18 cellular contexts compared by ENCODE assay signal in the genomic region with DNA sequence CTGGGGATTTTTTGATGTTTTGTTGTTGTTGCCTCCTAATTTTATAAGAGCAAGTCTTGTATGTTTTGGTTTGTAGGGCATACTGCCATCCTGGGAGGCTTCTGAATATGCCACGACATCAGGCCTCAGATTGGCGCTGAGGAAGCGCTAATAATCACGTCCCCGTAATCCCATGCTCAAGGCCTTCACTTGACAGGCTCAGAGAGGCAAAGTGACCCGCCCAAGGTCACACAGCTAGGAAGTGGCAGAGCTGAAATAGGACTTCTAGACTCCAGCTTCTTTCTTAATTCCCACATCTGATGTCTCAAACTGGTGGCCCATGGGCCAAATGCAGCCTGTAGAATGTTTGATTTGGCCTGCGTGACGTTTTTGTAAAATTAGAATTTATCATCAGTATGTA.
DNase-seq lines count a peak whose midpoint lies in the region; ATAC-seq, FAIRE-seq and TF ChIP-seq lines count a peak whose summit lies in the region.
"Had no signal": no experiment of that assay in that cellular context is flagged by ENCODE, and none has a peak within 500 bp of the region (broad histone marks: within the 10 kb centered on the region; RNA-seq: fewer than 3 reads in every experiment).

No MANE protein-coding gene starts in this region.

- no peak overlapping the region for H4K91ac ChIP-seq in trophoblast cell (ENCODE audit: low read depth, low read length)

- H3K79me1 ChIP-seq in trophoblast cell (ENCODE audit: low read length) = peaks cover 4% of the 10 kb centered on the region

- no peak for ATAC-seq in natural killer cell treated with Interleukin-12 subunit alpha and Interleukin-12 subunit beta and Interleukin-15 and Interleukin-18, amount 100 ng/mL, for 72 hours
- ATAC-seq in natural killer cell (no peak), K562 (no peak), GM21717 (IDR thresholded peaks at IDR 0.05; ENCODE audit: unreplicated experiment) (no peak), GM21447 (IDR thresholded peaks at IDR 0.05; ENCODE audit: unreplicated experiment) (no peak)

- no TSS peak for BruUV-seq in K562 (replicated peaks; lab: Mats Ljungman, UMichigan)

- H3K4me3 Mint-ChIP-seq in natural killer cell treated with Interleukin-12 subunit alpha and Interleukin-12 subunit beta and Interleukin-15 and Interleukin-18, amount 100 ng/mL, for 72 hours = no peak overlapping the region
- no peak overlapping the region for H3K4me3 Mint-ChIP-seq in natural killer cell
- H3K4me3 Mint-ChIP-seq: CD4-positive, CD25-positive, alpha-beta regulatory T cell; IgD-negative memory B cell had no signal

- peak overlapping the region; percentile 29 to 69 for H3K27ac Mint-ChIP-seq in natural killer cell treated with Interleukin-12 subunit alpha and Interleukin-12 subunit beta and Interleukin-15 and Interleukin-18, amount 100 ng/mL, for 72 hours
- no peak overlapping the region for H3K27ac Mint-ChIP-seq in natural killer cell
- H3K27ac Mint-ChIP-seq: IgD-negative memory B cell had no signal

- H3K4me3 ChIP-seq in K562 (no peak overlapping the region), trophoblast cell (ENCODE audit: low read depth, low read length) (no peak overlapping the region)

- H3K9me3 ChIP-seq in K562 (replicated peaks; ENCODE audit: control insufficient read depth, insufficient read depth, low read depth, low read length) = no peaks in the 10 kb centered on the region
- no peaks in the 10 kb centered on the region for H3K9me3 ChIP-seq in trophoblast cell (ENCODE audit: insufficient read depth, low read depth, low read length)
- H3K9me3 ChIP-seq: BE2C had no signal

- no peaks in the 10 kb centered on the region for H3K9me1 ChIP-seq in K562 (ENCODE audit: control insufficient read depth, insufficient read depth, low read length)

- H3K9ac ChIP-seq in K562 (ENCODE audit: insufficient read depth in 1 of 2, low read depth in 2 of 2, low read length in 2 of 2) = no peak overlapping the region
- no peak overlapping the region for H3K9ac ChIP-seq in trophoblast cell (ENCODE audit: low read length)

- peak overlapping the region; percentile 12 for H2BK120ac ChIP-seq in trophoblast cell (ENCODE audit: insufficient read depth, low read length, poor library complexity)

- H3K23ac ChIP-seq in trophoblast cell (ENCODE audit: low read length) = no peak overlapping the region

- TF ChIP-seq CTCF in natural killer cell (IDR thresholded peaks at IDR 0.05) (no peak), K562 (IDR thresholded peaks at IDR 0.05 in 2 of 3, conservative IDR thresholded peaks at IDR 0.05 in 1 of 3; ENCODE audit: insufficient read depth in 2 of 3, low read depth in 1 of 3, low read length in 3 of 3) (no peak)

- in situ Hi-C loops in K562 (cut with MboI) = no loop called here

- H3K4me1 ChIP-seq in K562 (replicated peaks in 1 of 2; ENCODE audit: control insufficient read depth in 2 of 2, insufficient read depth in 2 of 2, low read length in 2 of 2) (peaks cover 34 to 45% of the 10 kb centered on the region in 2 experiments), trophoblast cell (ENCODE audit: control insufficient read depth in 1 of 2, insufficient read depth in 2 of 2, low read length in 2 of 2) (peaks cover 11 to 15% of the 10 kb centered on the region in 2 experiments)

- H3K27me3 Mint-ChIP-seq in natural killer cell treated with Interleukin-12 subunit alpha and Interleukin-12 subunit beta and Interleukin-15 and Interleukin-18, amount 100 ng/mL, for 72 hours = peaks cover under 1 to 9% of the 10 kb centered on the region in 2 donors
- H3K27me3 Mint-ChIP-seq in natural killer cell (ENCODE audit: low read depth in 2 of 2) = peaks cover 23 to 32% of the 10 kb centered on the region in 2 donors

- H4K12ac ChIP-seq in trophoblast cell (ENCODE audit: low read depth, low read length) = no peak overlapping the region

- no peak overlapping the region for H3K18ac ChIP-seq in trophoblast cell (ENCODE audit: low read length)

- FAIRE-seq in K562 (lab: Jason Lieb, UNC) = no peak
- FAIRE-seq: A204.1, H54 had no signal

- no peak overlapping the region for H2AFZ ChIP-seq in K562 (ENCODE audit: low read depth, low read length)
- H2AFZ ChIP-seq in trophoblast cell (ENCODE audit: insufficient read depth, low read length, poor library complexity) = no peak overlapping the region

- intact Hi-C loops in natural killer cell (cut with micrococcal nuclease) = no loop called here
- intact Hi-C loops in K562 (cut with micrococcal nuclease) = no loop called here

- H4K8ac ChIP-seq in trophoblast cell (ENCODE audit: low read depth, low read length) = no peak overlapping the region

- no peak for DNase-seq in natural killer cell treated with Interleukin-12 subunit alpha and Interleukin-12 subunit beta and Interleukin-15 and Interleukin-18, amount 100 ng/mL, for 72 hours (ENCODE audit: low spot score)
- no peak for DNase-seq in natural killer cell
- DNase-seq in K562 (ENCODE audit: extremely low read depth in 1 of 4, low spot score in 3 of 4) = no peak
- no peak for DNase-seq in trophoblast cell
- no peak for DNase-seq in NOMO-1 (lab: John Stamatoyannopoulos, UW; ENCODE audit: unreplicated experiment in 2 of 2)
- DNase-seq: BE2C; CD4-positive, CD25-positive, alpha-beta regulatory T cell; Karpas-422; NCI-H1694 treated with DMSO at 0.1 percent for 48 hours; NCI-H2081 treated with DMSO at 0.1 percent for 48 hours; NCI-H2171 treated with DMSO at 0.1 percent for 48 hours; OCI-M1; SHP77 had no signal

- 72% methylated on average over 8 of the region's 8 CpGs for WGBS in K562 (ENCODE audit: insufficient coverage, low coverage, missing lambda C conversion rate)
- no CpG with 5 or more reads among the region's 8 CpGs for WGBS in trophoblast cell (ENCODE audit: extremely low coverage, insufficient coverage, insufficient read length)

- CTCF ChIA-PET in K562 (lab: Yijun Ruan, JAX; ENCODE audit: low intra/inter-chr PET ratio) = no interaction called here

- no peak overlapping the region for H3K14ac ChIP-seq in trophoblast cell (ENCODE audit: low read length)

- H3K27ac ChIP-seq in K562 (ENCODE audit: extremely low read depth, low read depth, low read length) (no peak overlapping the region), trophoblast cell (ENCODE audit: low read depth, low read length) (no peak overlapping the region)

- H3K4me2 ChIP-seq in K562 (ENCODE audit: insufficient read depth, low read length) (no peak overlapping the region), trophoblast cell (ENCODE audit: low read length) (no peak overlapping the region)

- H3K27me3 ChIP-seq in K562 (ENCODE audit: control insufficient read depth in 2 of 2, insufficient read depth in 2 of 2, low read length in 2 of 2) (no peaks in the 10 kb centered on the region), trophoblast cell (ENCODE audit: insufficient read depth, low read length) (no peaks in the 10 kb centered on the region)
- H3K27me3 ChIP-seq: BE2C had no signal

- H3K4me1 Mint-ChIP-seq in natural killer cell treated with Interleukin-12 subunit alpha and Interleukin-12 subunit beta and Interleukin-15 and Interleukin-18, amount 100 ng/mL, for 72 hours (ENCODE audit: low read depth in 2 of 2) = peaks cover 38 to 40% of the 10 kb centered on the region in 2 donors
- H3K4me1 Mint-ChIP-seq in natural killer cell = peaks cover 8 to 13% of the 10 kb centered on the region in 2 donors
- H3K4me1 Mint-ChIP-seq: CD4-positive, CD25-positive, alpha-beta regulatory T cell; IgD-negative memory B cell had no signal

- H3K36me3 ChIP-seq in K562 (ENCODE audit: control insufficient read depth, insufficient read depth, low read length) (no peaks in the 10 kb centered on the region), trophoblast cell (ENCODE audit: control insufficient read depth in 1 of 2, insufficient read depth in 2 of 2, low read length in 2 of 2) (no peaks in the 10 kb centered on the region)
- H3K36me3 ChIP-seq: BE2C had no signal

- no peaks in the 10 kb centered on the region for H4K20me1 ChIP-seq in K562 (replicated peaks; ENCODE audit: control insufficient read depth, insufficient read depth, low read length)

- H3K36me3 Mint-ChIP-seq in natural killer cell treated with Interleukin-12 subunit alpha and Interleukin-12 subunit beta and Interleukin-15 and Interleukin-18, amount 100 ng/mL, for 72 hours = no peaks in the 10 kb centered on the region
- H3K36me3 Mint-ChIP-seq in natural killer cell = no peaks in the 10 kb centered on the region
- H3K36me3 Mint-ChIP-seq: CD4-positive, CD25-positive, alpha-beta regulatory T cell had no signal

- TF ChIP-seq RAD21 in K562 (CRISPR knock-in tag; conservative IDR thresholded peaks at IDR 0.05 in 1 of 2, IDR thresholded peaks at IDR 0.05 in 1 of 2) = no peak

- H3K9me3 Mint-ChIP-seq in natural killer cell treated with Interleukin-12 subunit alpha and Interleukin-12 subunit beta and Interleukin-15 and Interleukin-18, amount 100 ng/mL, for 72 hours = no peaks in the 10 kb centered on the region
- H3K9me3 Mint-ChIP-seq in natural killer cell = no peaks in the 10 kb centered on the region
- H3K9me3 Mint-ChIP-seq: CD4-positive, CD25-positive, alpha-beta regulatory T cell; IgD-negative memory B cell had no signal

- no peak overlapping the region for H2AK5ac ChIP-seq in trophoblast cell (ENCODE audit: low read length)

- no peak overlapping the region for H3K4ac ChIP-seq in trophoblast cell (ENCODE audit: low read depth, low read length)

- H2BK5ac ChIP-seq in trophoblast cell (ENCODE audit: low read depth, low read length, poor library complexity) = peak overlapping the region; percentile 42

- H2BK12ac ChIP-seq in trophoblast cell (ENCODE audit: low read length) = peak overlapping the region; percentile 63

- TF ChIP-seq EP300 in K562 (IDR thresholded peaks at IDR 0.05; ENCODE audit: low read length) = no peak

- no peaks in the 10 kb centered on the region for H3K79me2 ChIP-seq in K562 (ENCODE audit: control insufficient read depth, insufficient read depth, low read length)
- no peaks in the 10 kb centered on the region for H3K79me2 ChIP-seq in trophoblast cell (ENCODE audit: control insufficient read depth, insufficient read depth, low read length, poor library complexity)

- POLR2A ChIA-PET in K562 (lab: Yijun Ruan, JAX) = no interaction called here

- TF ChIP-seq POLR2A in K562 (conservative IDR thresholded peaks at IDR 0.05) = no peak

TF ChIP-seq in K562, 482 proteins besides CTCF, POLR2A, EP300 and RAD21 (continues in another document):
- TF ChIP-seq POLR3A (IDR thresholded peaks at IDR 0.05; ENCODE audit: borderline replicate concordance, extremely low read depth, insufficient read depth, insufficient read length) (no peak), ZNF436 (CRISPR knock-in tag; IDR thresholded peaks at IDR 0.05) (no peak), NFE2 (IDR thresholded peaks at IDR 0.05; ENCODE audit: low read depth) (no peak)
- TF ChIP-seq, protein P1, sequence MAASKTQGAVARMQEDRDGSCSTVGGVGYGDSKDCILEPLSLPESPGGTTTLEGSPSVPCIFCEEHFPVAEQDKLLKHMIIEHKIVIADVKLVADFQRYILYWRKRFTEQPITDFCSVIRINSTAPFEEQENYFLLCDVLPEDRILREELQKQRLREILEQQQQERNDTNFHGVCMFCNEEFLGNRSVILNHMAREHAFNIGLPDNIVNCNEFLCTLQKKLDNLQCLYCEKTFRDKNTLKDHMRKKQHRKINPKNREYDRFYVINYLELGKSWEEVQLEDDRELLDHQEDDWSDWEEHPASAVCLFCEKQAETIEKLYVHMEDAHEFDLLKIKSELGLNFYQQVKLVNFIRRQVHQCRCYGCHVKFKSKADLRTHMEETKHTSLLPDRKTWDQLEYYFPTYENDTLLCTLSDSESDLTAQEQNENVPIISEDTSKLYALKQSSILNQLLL (CRISPR knock-in tag; IDR thresholded peaks at IDR 0.05; ENCODE audit: borderline replicate concordance) = no peak

Comparison
In these comparisons a context has a peak if more than half of its experiments do, and no peak if none do; other contexts are left out.
1. H3K27ac Mint-ChIP-seq: peak in natural killer cell treated with Interleukin-12 subunit alpha and Interleukin-12 subunit beta and Interleukin-15 and Interleukin-18, amount 100 ng/mL, for 72 hours (2 of 2); none in natural killer cell (0 of 2).